Comparison of ENCODE assay signal across 1 cellular context in the genomic region with DNA sequence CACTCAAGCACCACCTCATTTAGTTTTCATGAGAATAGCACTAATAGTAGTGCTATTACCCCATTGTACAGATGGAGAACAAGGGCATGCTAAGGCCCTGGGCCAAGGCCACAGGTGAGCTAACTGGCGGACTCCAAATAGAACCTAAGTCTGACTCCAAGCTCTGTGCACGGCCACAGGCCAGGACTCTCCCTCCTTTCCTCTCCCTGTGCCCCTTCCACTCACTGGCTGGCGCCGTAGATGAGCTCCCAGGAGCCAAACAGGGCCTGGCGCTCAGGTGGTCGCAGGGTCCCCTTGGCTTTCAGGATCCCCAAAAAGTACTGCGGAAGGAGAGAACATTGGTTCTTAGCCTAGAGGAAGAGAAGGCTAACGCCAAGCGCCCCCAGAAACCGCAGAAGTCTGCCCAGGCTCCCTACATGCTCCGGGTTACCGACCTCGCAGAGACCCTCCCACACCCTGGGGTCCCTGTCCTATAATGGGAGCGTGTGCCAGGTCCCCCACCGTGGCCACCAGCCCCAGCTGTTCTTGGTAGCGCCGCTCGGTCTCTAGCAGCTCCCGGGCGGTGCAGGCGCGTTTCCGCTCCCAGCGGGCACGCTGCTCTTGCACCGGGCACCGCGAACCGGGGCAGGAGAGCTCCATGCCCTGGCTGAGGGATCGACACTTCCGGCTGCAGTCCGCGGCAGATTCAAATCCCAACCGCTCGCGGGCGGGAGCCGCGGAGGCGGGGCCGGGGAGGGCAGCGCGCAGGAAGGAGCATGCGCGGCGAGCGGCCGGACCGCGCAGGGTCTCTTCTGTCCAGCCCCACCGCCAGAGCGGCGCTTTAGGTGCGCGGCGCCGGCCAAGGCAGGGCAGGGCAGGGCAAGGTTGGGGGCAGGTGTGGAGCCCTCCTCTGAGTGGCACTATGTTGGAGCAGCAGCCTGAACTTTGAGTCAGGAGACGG.
TF ChIP-seq lines count a peak whose summit lies in the region.

A gene with protein sequence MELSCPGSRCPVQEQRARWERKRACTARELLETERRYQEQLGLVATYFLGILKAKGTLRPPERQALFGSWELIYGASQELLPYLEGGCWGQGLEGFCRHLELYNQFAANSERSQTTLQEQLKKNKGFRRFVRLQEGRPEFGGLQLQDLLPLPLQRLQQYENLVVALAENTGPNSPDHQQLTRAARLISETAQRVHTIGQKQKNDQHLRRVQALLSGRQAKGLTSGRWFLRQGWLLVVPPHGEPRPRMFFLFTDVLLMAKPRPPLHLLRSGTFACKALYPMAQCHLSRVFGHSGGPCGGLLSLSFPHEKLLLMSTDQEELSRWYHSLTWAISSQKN (minus strand): TSS at position 665 of the 940 bp plus-strand sequence. CDS start 26 bp downstream, at position 639.

TF ChIP-seq in HepG2, 621 proteins besides CTCF, POLR2A, EP300 and RAD21 (continued from another document and continues in another):
- TF ChIP-seq, protein P1, sequence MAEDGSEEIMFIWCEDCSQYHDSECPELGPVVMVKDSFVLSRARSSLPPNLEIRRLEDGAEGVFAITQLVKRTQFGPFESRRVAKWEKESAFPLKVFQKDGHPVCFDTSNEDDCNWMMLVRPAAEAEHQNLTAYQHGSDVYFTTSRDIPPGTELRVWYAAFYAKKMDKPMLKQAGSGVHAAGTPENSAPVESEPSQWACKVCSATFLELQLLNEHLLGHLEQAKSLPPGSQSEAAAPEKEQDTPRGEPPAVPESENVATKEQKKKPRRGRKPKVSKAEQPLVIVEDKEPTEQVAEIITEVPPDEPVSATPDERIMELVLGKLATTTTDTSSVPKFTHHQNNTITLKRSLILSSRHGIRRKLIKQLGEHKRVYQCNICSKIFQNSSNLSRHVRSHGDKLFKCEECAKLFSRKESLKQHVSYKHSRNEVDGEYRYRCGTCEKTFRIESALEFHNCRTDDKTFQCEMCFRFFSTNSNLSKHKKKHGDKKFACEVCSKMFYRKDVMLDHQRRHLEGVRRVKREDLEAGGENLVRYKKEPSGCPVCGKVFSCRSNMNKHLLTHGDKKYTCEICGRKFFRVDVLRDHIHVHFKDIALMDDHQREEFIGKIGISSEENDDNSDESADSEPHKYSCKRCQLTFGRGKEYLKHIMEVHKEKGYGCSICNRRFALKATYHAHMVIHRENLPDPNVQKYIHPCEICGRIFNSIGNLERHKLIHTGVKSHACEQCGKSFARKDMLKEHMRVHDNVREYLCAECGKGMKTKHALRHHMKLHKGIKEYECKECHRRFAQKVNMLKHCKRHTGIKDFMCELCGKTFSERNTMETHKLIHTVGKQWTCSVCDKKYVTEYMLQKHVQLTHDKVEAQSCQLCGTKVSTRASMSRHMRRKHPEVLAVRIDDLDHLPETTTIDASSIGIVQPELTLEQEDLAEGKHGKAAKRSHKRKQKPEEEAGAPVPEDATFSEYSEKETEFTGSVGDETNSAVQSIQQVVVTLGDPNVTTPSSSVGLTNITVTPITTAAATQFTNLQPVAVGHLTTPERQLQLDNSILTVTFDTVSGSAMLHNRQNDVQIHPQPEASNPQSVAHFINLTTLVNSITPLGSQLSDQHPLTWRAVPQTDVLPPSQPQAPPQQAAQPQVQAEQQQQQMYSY (CRISPR knock-in tag; IDR thresholded peaks at IDR 0.05), result peak; percentile 42; the same call in 1 of the 2 replicates
- no peak for TF ChIP-seq NFE2 (CRISPR knock-in tag; IDR thresholded peaks at IDR 0.05)
- TF ChIP-seq RFX3 (CRISPR knock-in tag; IDR thresholded peaks at IDR 0.05), result no peak
- no peak for TF ChIP-seq NAIF1 (CRISPR knock-in tag; IDR thresholded peaks at IDR 0.05; ENCODE audit: borderline replicate concordance)
- TF ChIP-seq, protein P2, sequence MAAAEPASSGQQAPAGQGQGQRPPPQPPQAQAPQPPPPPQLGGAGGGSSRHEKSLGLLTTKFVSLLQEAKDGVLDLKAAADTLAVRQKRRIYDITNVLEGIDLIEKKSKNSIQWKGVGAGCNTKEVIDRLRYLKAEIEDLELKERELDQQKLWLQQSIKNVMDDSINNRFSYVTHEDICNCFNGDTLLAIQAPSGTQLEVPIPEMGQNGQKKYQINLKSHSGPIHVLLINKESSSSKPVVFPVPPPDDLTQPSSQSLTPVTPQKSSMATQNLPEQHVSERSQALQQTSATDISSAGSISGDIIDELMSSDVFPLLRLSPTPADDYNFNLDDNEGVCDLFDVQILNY (CRISPR knock-in tag; conservative IDR thresholded peaks at IDR 0.05), result peak; percentile 98
- TF ChIP-seq DMAP1 (CRISPR knock-in tag; IDR thresholded peaks at IDR 0.05), result peak; percentile 92
- no peak for TF ChIP-seq THYN1 (CRISPR knock-in tag; IDR thresholded peaks at IDR 0.05; ENCODE audit: borderline replicate concordance, low read depth)
- no peak for TF ChIP-seq HNF4G (IDR thresholded peaks at IDR 0.05; ENCODE audit: borderline replicate concordance, low read depth, low read length)
- no peak for TF ChIP-seq HNF4G (CRISPR knock-in tag; IDR thresholded peaks at IDR 0.05; ENCODE audit: borderline replicate concordance, low read depth)
- TF ChIP-seq ZNF510 (CRISPR knock-in tag; IDR thresholded peaks at IDR 0.05; ENCODE audit: low read depth), result no peak
- 0 out of 2 replicates have a peak, but pooled peaks have one; percentile 7 for TF ChIP-seq MEF2D (CRISPR knock-in tag; IDR thresholded peaks at IDR 0.05)
- TF ChIP-seq NFE2L1 (CRISPR knock-in tag; IDR thresholded peaks at IDR 0.05; ENCODE audit: borderline replicate concordance), result no peak
- TF ChIP-seq ZNF772 (CRISPR knock-in tag; IDR thresholded peaks at IDR 0.05), result peak; percentile 72
- TF ChIP-seq ZSCAN20 (CRISPR knock-in tag; IDR thresholded peaks at IDR 0.05; ENCODE audit: borderline replicate concordance), result peak; percentile 38; the same call in 1 of the 2 replicates
- peak; percentile 22; the same call in 1 of the 2 replicates for TF ChIP-seq RARA (CRISPR knock-in tag; IDR thresholded peaks at IDR 0.05)
- TF ChIP-seq ZNF383 (CRISPR knock-in tag; IDR thresholded peaks at IDR 0.05; ENCODE audit: borderline replicate concordance), result peak; percentile 68; the same call in 1 of the 2 replicates
- no peak for TF ChIP-seq SUZ12 (IDR thresholded peaks at IDR 0.05; ENCODE audit: low read depth, low read length)
- TF ChIP-seq, protein P3, sequence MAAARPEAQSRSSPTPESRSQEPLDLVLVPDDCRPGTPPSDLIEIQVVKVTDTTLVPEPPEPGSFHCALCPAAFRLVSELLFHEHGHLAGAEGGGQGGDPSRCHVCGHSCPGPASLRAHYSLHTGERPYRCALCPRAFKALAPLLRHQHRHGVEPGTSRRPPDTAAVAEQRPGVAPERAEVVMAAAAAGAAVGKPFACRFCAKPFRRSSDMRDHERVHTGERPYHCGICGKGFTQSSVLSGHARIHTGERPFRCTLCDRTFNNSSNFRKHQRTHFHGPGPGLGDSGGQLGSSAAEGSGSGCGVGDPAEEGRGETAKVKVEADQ (CRISPR knock-in tag; IDR thresholded peaks at IDR 0.05; ENCODE audit: borderline replicate concordance), result peak; percentile 85
- no peak for TF ChIP-seq HMG20A (CRISPR knock-in tag; IDR thresholded peaks at IDR 0.05; ENCODE audit: borderline replicate concordance)
- peak; percentile 59; the same call in 1 of the 2 replicates for TF ChIP-seq ZNF235 (CRISPR knock-in tag; IDR thresholded peaks at IDR 0.05; ENCODE audit: borderline replicate concordance)
- TF ChIP-seq, protein P4, sequence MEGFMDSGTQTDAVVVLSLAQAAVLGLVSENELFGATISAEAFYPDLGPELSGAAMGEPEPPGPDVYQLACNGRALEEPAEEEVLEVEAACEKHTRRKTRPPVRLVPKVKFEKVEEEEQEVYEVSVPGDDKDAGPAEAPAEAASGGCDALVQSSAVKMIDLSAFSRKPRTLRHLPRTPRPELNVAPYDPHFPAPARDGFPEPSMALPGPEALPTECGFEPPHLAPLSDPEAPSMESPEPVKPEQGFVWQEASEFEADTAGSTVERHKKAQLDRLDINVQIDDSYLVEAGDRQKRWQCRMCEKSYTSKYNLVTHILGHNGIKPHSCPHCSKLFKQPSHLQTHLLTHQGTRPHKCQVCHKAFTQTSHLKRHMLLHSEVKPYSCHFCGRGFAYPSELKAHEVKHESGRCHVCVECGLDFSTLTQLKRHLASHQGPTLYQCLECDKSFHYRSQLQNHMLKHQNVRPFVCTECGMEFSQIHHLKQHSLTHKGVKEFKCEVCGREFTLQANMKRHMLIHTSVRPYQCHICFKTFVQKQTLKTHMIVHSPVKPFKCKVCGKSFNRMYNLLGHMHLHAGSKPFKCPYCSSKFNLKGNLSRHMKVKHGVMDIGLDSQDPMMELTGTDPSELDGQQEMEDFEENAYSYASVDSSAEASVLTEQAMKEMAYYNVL (CRISPR knock-in tag; IDR thresholded peaks at IDR 0.05; ENCODE audit: borderline replicate concordance), result peak; percentile 33; the same call in 1 of the 2 replicates
- TF ChIP-seq NONO (IDR thresholded peaks at IDR 0.05), result no peak
- peak; percentile 98 for TF ChIP-seq NONO (CRISPR knock-in tag; conservative IDR thresholded peaks at IDR 0.05)
- peak; percentile 30 for TF ChIP-seq MED8 (CRISPR knock-in tag; IDR thresholded peaks at IDR 0.05; ENCODE audit: insufficient replicate concordance)
- no peak for TF ChIP-seq XBP1 (CRISPR knock-in tag; IDR thresholded peaks at IDR 0.05)
- peak; percentile 75; the same call in 1 of the 2 replicates for TF ChIP-seq GTF3A (CRISPR knock-in tag; conservative IDR thresholded peaks at IDR 0.05)
- TF ChIP-seq POLR2AphosphoS2 (IDR thresholded peaks at IDR 0.05; ENCODE audit: low read depth, low read length), result no peak
- TF ChIP-seq, protein P5, sequence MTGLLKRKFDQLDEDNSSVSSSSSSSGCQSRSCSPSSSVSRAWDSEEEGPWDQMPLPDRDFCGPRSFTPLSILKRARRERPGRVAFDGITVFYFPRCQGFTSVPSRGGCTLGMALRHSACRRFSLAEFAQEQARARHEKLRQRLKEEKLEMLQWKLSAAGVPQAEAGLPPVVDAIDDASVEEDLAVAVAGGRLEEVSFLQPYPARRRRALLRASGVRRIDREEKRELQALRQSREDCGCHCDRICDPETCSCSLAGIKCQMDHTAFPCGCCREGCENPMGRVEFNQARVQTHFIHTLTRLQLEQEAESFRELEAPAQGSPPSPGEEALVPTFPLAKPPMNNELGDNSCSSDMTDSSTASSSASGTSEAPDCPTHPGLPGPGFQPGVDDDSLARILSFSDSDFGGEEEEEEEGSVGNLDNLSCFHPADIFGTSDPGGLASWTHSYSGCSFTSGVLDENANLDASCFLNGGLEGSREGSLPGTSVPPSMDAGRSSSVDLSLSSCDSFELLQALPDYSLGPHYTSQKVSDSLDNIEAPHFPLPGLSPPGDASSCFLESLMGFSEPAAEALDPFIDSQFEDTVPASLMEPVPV (CRISPR knock-in tag; IDR thresholded peaks at IDR 0.05), result peak; percentile 99
- no peak for TF ChIP-seq KDM5A (IDR thresholded peaks at IDR 0.05; ENCODE audit: borderline replicate concordance, low read length)
- TF ChIP-seq, protein P6, sequence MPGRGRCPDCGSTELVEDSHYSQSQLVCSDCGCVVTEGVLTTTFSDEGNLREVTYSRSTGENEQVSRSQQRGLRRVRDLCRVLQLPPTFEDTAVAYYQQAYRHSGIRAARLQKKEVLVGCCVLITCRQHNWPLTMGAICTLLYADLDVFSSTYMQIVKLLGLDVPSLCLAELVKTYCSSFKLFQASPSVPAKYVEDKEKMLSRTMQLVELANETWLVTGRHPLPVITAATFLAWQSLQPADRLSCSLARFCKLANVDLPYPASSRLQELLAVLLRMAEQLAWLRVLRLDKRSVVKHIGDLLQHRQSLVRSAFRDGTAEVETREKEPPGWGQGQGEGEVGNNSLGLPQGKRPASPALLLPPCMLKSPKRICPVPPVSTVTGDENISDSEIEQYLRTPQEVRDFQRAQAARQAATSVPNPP (CRISPR knock-in tag; IDR thresholded peaks at IDR 0.05), result peak; percentile 96
- TF ChIP-seq JUND (CRISPR knock-in tag; IDR thresholded peaks at IDR 0.05), result 0 out of 2 replicates have a peak, but pooled peaks have one; percentile 45
- no peak for TF ChIP-seq ZNF350 (CRISPR knock-in tag; IDR thresholded peaks at IDR 0.05; ENCODE audit: borderline replicate concordance, low read depth)
- TF ChIP-seq ZNF781 (CRISPR knock-in tag; IDR thresholded peaks at IDR 0.05; ENCODE audit: borderline replicate concordance, not compliant biosample characterization), result peak; percentile 51
- TF ChIP-seq, protein P7, sequence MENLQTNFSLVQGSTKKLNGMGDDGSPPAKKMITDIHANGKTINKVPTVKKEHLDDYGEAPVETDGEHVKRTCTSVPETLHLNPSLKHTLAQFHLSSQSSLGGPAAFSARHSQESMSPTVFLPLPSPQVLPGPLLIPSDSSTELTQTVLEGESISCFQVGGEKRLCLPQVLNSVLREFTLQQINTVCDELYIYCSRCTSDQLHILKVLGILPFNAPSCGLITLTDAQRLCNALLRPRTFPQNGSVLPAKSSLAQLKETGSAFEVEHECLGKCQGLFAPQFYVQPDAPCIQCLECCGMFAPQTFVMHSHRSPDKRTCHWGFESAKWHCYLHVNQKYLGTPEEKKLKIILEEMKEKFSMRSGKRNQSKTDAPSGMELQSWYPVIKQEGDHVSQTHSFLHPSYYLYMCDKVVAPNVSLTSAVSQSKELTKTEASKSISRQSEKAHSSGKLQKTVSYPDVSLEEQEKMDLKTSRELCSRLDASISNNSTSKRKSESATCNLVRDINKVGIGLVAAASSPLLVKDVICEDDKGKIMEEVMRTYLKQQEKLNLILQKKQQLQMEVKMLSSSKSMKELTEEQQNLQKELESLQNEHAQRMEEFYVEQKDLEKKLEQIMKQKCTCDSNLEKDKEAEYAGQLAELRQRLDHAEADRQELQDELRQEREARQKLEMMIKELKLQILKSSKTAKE (CRISPR knock-in tag; IDR thresholded peaks at IDR 0.05; ENCODE audit: borderline replicate concordance), result peak; percentile 82; the same call in 1 of the 2 replicates
